In the genomic region with DNA sequence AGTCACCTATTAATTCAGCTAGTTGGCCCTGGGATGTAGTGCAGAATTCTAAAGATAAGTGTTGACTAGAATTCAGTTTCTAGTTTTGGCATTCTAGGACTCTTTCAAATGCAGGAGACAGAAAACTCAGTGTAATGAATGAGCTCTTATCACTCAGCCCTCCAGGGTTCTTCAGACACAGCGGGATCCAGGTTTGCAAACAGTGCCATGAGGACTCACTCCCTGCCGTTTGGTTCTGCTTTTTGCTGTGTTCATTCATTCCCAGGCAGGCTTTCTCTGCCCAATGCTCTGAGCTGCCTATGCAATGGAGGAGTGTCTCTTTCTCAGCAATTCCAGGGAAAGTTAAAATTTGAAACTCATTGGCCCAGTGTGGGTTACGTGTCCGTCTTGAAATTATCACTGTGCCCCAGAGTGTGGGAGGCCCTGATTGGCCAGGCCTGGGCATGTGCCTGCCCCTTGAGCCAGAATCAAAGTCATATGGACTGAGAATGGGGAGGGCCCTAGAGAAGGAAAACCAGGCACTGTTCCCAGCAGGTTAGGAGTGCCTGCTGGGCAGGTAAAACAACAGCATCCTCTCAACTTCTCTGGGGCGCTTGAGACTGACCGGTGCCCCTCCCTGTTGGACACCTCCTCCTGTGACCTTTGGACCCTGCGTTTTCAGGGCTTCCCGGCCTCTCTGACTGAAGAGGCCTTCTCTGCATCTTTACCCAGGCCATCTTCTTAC, we compare ENCODE assay signal across 1 cellular context.
TF ChIP-seq lines count a peak whose summit lies in the region.

No MANE protein-coding gene starts in this region.

TF ChIP-seq in GM23338, 12 proteins besides CTCF, POLR2A, EP300 and RAD21:
- TF ChIP-seq ZNF331 (CRISPR knock-in tag; IDR thresholded peaks at IDR 0.05; ENCODE audit: low read depth), result no peak
- no peak for TF ChIP-seq STAT1 (IDR thresholded peaks at IDR 0.05; ENCODE audit: unreplicated experiment)
- TF ChIP-seq, protein P1, sequence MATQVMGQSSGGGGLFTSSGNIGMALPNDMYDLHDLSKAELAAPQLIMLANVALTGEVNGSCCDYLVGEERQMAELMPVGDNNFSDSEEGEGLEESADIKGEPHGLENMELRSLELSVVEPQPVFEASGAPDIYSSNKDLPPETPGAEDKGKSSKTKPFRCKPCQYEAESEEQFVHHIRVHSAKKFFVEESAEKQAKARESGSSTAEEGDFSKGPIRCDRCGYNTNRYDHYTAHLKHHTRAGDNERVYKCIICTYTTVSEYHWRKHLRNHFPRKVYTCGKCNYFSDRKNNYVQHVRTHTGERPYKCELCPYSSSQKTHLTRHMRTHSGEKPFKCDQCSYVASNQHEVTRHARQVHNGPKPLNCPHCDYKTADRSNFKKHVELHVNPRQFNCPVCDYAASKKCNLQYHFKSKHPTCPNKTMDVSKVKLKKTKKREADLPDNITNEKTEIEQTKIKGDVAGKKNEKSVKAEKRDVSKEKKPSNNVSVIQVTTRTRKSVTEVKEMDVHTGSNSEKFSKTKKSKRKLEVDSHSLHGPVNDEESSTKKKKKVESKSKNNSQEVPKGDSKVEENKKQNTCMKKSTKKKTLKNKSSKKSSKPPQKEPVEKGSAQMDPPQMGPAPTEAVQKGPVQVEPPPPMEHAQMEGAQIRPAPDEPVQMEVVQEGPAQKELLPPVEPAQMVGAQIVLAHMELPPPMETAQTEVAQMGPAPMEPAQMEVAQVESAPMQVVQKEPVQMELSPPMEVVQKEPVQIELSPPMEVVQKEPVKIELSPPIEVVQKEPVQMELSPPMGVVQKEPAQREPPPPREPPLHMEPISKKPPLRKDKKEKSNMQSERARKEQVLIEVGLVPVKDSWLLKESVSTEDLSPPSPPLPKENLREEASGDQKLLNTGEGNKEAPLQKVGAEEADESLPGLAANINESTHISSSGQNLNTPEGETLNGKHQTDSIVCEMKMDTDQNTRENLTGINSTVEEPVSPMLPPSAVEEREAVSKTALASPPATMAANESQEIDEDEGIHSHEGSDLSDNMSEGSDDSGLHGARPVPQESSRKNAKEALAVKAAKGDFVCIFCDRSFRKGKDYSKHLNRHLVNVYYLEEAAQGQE (IDR thresholded peaks at IDR 0.05; ENCODE audit: unreplicated experiment), result no peak
- TF ChIP-seq NANOG (IDR thresholded peaks at IDR 0.05; ENCODE audit: borderline replicate concordance), result no peak
